21 cellular contexts compared by ENCODE assay signal in the genomic region with DNA sequence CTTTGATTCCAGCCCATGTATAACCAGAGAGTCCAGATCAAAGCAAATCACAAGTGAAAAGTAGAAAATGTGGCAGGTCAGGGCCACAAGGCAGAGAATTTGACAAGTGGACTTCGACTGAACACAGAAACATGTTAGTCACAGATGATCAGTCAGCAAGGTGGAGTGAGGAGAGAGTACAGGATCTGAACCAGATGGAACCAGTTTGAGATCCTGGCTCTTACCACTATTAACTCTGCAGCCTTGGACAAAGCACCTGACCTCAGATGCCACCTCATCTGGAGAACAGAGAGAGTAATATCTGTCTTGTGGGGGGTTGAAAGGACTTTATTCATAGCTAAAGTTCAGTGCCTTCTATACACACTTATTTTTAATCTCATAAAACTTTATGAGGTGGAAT. TPM values are rescaled to one million over a fixed set of nuclear protein-coding genes. Genes with fewer than 3 reads are reported as not detected.
A peak's percentile ranks its signal among the peaks of the same experiment; 100 is the strongest.
DNase-seq lines count a peak whose midpoint lies in the region; ATAC-seq, FAIRE-seq and TF ChIP-seq lines count a peak whose summit lies in the region.
"Had no signal": no experiment of that assay in that cellular context is flagged by ENCODE, and none has a peak within 500 bp of the region (broad histone marks: within the 10 kb centered on the region; RNA-seq: fewer than 3 reads in every experiment).

No MANE protein-coding gene starts in this region.

- intact Hi-C loops in HepG2 (cut with micrococcal nuclease; ENCODE audit: unreplicated experiment) = loop anchor here (5.0 kb wide), 1 partner anchor 507 kb away; no protein-coding TSS in a partner anchor
- intact Hi-C loops in right lobe of liver (cut with DNase I) = no loop called here

- H3K27me3 ChIP-seq in HepG2 (ENCODE audit: control insufficient read depth in 1 of 2, insufficient read depth in 2 of 2, low read length in 2 of 2) (no peaks in the 10 kb centered on the region), right lobe of liver (no peaks in the 10 kb centered on the region), foreskin keratinocyte (peaks cover 8% of the 10 kb centered on the region), HAP-1 (ENCODE audit: low read depth) (no peaks in the 10 kb centered on the region)

- no peaks in the 10 kb centered on the region for H4K20me1 ChIP-seq in HepG2 (ENCODE audit: insufficient read depth, low read length)

- FAIRE-seq in HepG2 (lab: Jason Lieb, UNC) = no peak
- FAIRE-seq: A204.1, endothelial cell of umbilical vein, H1, K562 had no signal

- no peaks in the 10 kb centered on the region for H3K9me3 ChIP-seq in HepG2 (ENCODE audit: low read length)
- H3K9me3 ChIP-seq in right lobe of liver = no peaks in the 10 kb centered on the region
- no peaks in the 10 kb centered on the region for H3K9me3 ChIP-seq in HAP-1
- H3K9me3 ChIP-seq: SJSA1, thoracic aorta had no signal

- no peak overlapping the region for H2AFZ ChIP-seq in HepG2 (ENCODE audit: low read length)

- no peak for TF ChIP-seq CTCF in HepG2 (CRISPR knock-in tag; IDR thresholded peaks at IDR 0.05)
- no peak for TF ChIP-seq CTCF in right lobe of liver (IDR thresholded peaks at IDR 0.05)
- no peak for TF ChIP-seq CTCF in foreskin keratinocyte (conservative IDR thresholded peaks at IDR 0.05)

- CTCF ChIA-PET in HepG2 (lab: Yijun Ruan, JAX; ENCODE audit: low intra/inter-chr PET ratio, low total read pairs) = no interaction called here

- no peak for DNase-seq in HepG2 (ENCODE audit: low spot score)
- DNase-seq in right lobe of liver = no peak
- peak in 1 of 2 donors; percentile 4 for DNase-seq in foreskin keratinocyte
- no peak for DNase-seq in NCI-H187 treated with DMSO at 0.1 percent for 48 hours (lab: John Stamatoyannopoulos, UW)
- no peak for DNase-seq in NCI-H524 treated with DMSO at 0.1 percent for 48 hours (lab: John Stamatoyannopoulos, UW)
- DNase-seq in HAP-1 (ENCODE audit: low spot score in 2 of 2) = no peak
- no peak for DNase-seq in OCI-M1 (lab: John Stamatoyannopoulos, UW)
- DNase-seq: activated CD8-positive, alpha-beta memory T cell treated with anti-CD3 and anti-CD28 coated beads, Interleukin-2, amount 10 ng/mL, durations not matched to agents 7 days and 5 days; CD4-positive, alpha-beta memory T cell; central memory CD4-positive, alpha-beta T cell; GDM1; stimulated activated CD4-positive, alpha-beta T cell treated with anti-CD3 and anti-CD28 coated beads, Interleukin-12 subunit alpha, Interleukin-12 subunit beta, amount 100 ng/mL, for 4 hours had no signal

- 0% methylated on average over 1 of the region's 1 CpG for WGBS in HepG2 (ENCODE audit: low lambda C conversion rate)
- WGBS in right lobe of liver (ENCODE audit: insufficient coverage, low coverage, low lambda C conversion rate, missing lambda C conversion rate) = 30% methylated on average over 1 of the region's 1 CpG

- no peak overlapping the region for H3K9ac ChIP-seq in HepG2 (ENCODE audit: insufficient read depth, low read depth, low read length)

- in situ Hi-C loops in HepG2 (cut with HindIII; ENCODE audit: extremely low pct_ligation_motif_present, low pct_unique_long_range_greater_than_20kb) (no loop called here), HAP-1 (cut with MboI; ENCODE audit: low sequenced_read_pairs) (no loop called here)

- BruUV-seq in HepG2 (replicated peaks; lab: Mats Ljungman, UMichigan) = no TSS peak

- POLR2A ChIA-PET in HepG2 (lab: Yijun Ruan, JAX) = no interaction called here

- TF ChIP-seq RAD21 in HepG2 (CRISPR knock-in tag; IDR thresholded peaks at IDR 0.05) = no peak

- H3K79me2 ChIP-seq in HepG2 (ENCODE audit: insufficient read depth, low read length) = no peaks in the 10 kb centered on the region

- no peaks in the 10 kb centered on the region for H3K36me3 ChIP-seq in HepG2 (replicated peaks in 1 of 2; ENCODE audit: control insufficient read depth in 1 of 2, insufficient read depth in 2 of 2, low read length in 2 of 2)
- no peaks in the 10 kb centered on the region for H3K36me3 ChIP-seq in right lobe of liver
- H3K36me3 ChIP-seq in HAP-1 (replicated peaks) = no peaks in the 10 kb centered on the region
- H3K36me3 ChIP-seq: SJSA1, thoracic aorta had no signal

- ATAC-seq in HepG2 = peak; percentile 57; the same call in 2 of the 3 replicates
- no peak for ATAC-seq in right lobe of liver
- ATAC-seq in HG03442 (IDR thresholded peaks at IDR 0.05; ENCODE audit: unreplicated experiment) = peak; percentile 84
- ATAC-seq in foreskin keratinocyte = peak; percentile 43
- ATAC-seq: activated CD8-positive, alpha-beta memory T cell treated with anti-CD3 and anti-CD28 coated beads, Interleukin-2, amount 10 ng/mL, durations not matched to agents 7 days and 5 days; activated naive CD4-positive, alpha-beta T cell treated with anti-CD3 and anti-CD28 coated beads, Interleukin-2, amount 50 U/mL, for 72 hours; K562 had no signal

- TF ChIP-seq POLR2A in HepG2 (IDR thresholded peaks at IDR 0.05; ENCODE audit: insufficient read depth in 1 of 2, low read depth in 2 of 2, low read length in 2 of 2) (no peak), right lobe of liver (IDR thresholded peaks at IDR 0.05) (no peak)

- H3K4me2 ChIP-seq in HepG2 (ENCODE audit: low read depth, low read length) = no peak overlapping the region

- no peaks in the 10 kb centered on the region for H3K4me1 ChIP-seq in HepG2 (ENCODE audit: insufficient read depth, low read length)
- H3K4me1 ChIP-seq in right lobe of liver = no peaks in the 10 kb centered on the region
- H3K4me1 ChIP-seq in foreskin keratinocyte = no peaks in the 10 kb centered on the region
- H3K4me1 ChIP-seq in HAP-1 = no peaks in the 10 kb centered on the region; the same call in 1 of the 2 replicates
- H3K4me1 ChIP-seq: SJSA1 had no signal

- H3K27ac ChIP-seq in HepG2 (ENCODE audit: extremely low read length, insufficient read depth, low read length) = no peak overlapping the region
- H3K27ac ChIP-seq in right lobe of liver = no peak overlapping the region
- no peak overlapping the region for H3K27ac ChIP-seq in foreskin keratinocyte
- H3K27ac ChIP-seq: SJSA1, thoracic aorta had no signal

- TF ChIP-seq EP300 in HepG2 (IDR thresholded peaks at IDR 0.05; ENCODE audit: low read depth in 2 of 2, low read length in 2 of 2) (no peak), HepG2 (CRISPR knock-in tag; IDR thresholded peaks at IDR 0.05; ENCODE audit: borderline replicate concordance) (no peak)

- H3K4me3 ChIP-seq in HepG2 (replicated peaks in 1 of 3; ENCODE audit: insufficient read depth in 1 of 3, low read depth in 2 of 3, low read length in 3 of 3) (no peak overlapping the region), right lobe of liver (no peak overlapping the region), HAP-1 (no peak overlapping the region)
- H3K4me3 ChIP-seq: K562, SJSA1, thoracic aorta had no signal

RNA-seq across cellular contexts. Expression of a gene that starts 4.4 kb away (rescaled TPM):
- total RNA-seq in HepG2 (2016; rRNA removed; fragmentation: Illumina TruSeq; extraction: Trizol) (not detected in 2 replicates), right lobe of liver (not detected), foreskin keratinocyte (not detected in 2 replicates)
- not detected in 2 replicates for total RNA-seq in HepG2 (2016; cell fraction: cytosol; rRNA removed; fragmentation: Illumina TruSeq; extraction: Trizol; ENCODE audit: low read depth)
- not detected in 2 replicates for total RNA-seq in HepG2 (2016; cell fraction: insoluble cytoplasmic fraction; rRNA removed; fragmentation: Illumina TruSeq; extraction: Trizol)
- total RNA-seq in HepG2 (2016; cell fraction: membrane; rRNA removed; fragmentation: Illumina TruSeq; extraction: Trizol) = not detected in 2 replicates
- not detected in 2 replicates for total RNA-seq in HepG2 (2016; cell fraction: nucleus; rRNA removed; fragmentation: Illumina TruSeq; extraction: Trizol)
- polyA plus RNA-seq in HepG2 (2011; rRNA removed) (not detected in 2 replicates), foreskin keratinocyte (not detected in 2 replicates)
- not detected in 2 replicates for polyA plus RNA-seq in HepG2 (2011; cell fraction: cytosol; rRNA removed)
- not detected in 2 replicates for polyA plus RNA-seq in HepG2 (2011; cell fraction: nucleus; rRNA removed)
- not detected in 2 replicates for polyA plus RNA-seq in HepG2 (2012)
- not detected in 2 replicates for polyA plus RNA-seq in HepG2 (2016; cell fraction: cytosol; fragmentation: Illumina TruSeq; extraction: Trizol; ENCODE audit: low read depth)
- polyA plus RNA-seq in HepG2 (2016; cell fraction: insoluble cytoplasmic fraction; fragmentation: Illumina TruSeq; extraction: Trizol; ENCODE audit: low read depth) = not detected in 2 replicates
- polyA plus RNA-seq in HepG2 (2016; cell fraction: membrane; fragmentation: Illumina TruSeq; extraction: Trizol; ENCODE audit: low read depth) = not detected in 2 replicates
- polyA plus RNA-seq in HepG2 (2016; cell fraction: nucleus; fragmentation: Illumina TruSeq; extraction: Trizol; ENCODE audit: insufficient read depth, low read depth) = not detected in 2 replicates
- polyA minus RNA-seq in HepG2 (2011; rRNA and poly(A)+ RNA removed; ENCODE audit: low replicate concordance) = not detected in 2 replicates
- polyA minus RNA-seq in HepG2 (2011; cell fraction: cytosol; rRNA and poly(A)+ RNA removed) = not detected in 2 replicates
- not detected in 2 replicates for polyA minus RNA-seq in HepG2 (2011; cell fraction: nucleus; rRNA and poly(A)+ RNA removed)
- total RNA-seq: activated CD8-positive, alpha-beta memory T cell treated with anti-CD3 and anti-CD28 coated beads, Interleukin-2, amount 10 ng/mL, durations not matched to agents 7 days and 5 days; activated naive CD4-positive, alpha-beta T cell treated with anti-CD3 and anti-CD28 coated beads, Interleukin-2, amount 50 U/mL, for 72 hours; CD4-positive, alpha-beta memory T cell; endothelial cell of umbilical vein; H1; K562; omental fat pad; SJSA1; thoracic aorta had no signal
- polyA plus RNA-seq: CD4-positive, alpha-beta memory T cell; endothelial cell of umbilical vein had no signal

RNA-seq across cellular contexts. Expression of a gene that starts 39.2 kb away (rescaled TPM):
- total RNA-seq in HepG2 (2016; rRNA removed; fragmentation: Illumina TruSeq; extraction: Trizol) = 0.07 and 0.09 TPM in 2 replicates
- total RNA-seq in HepG2 (2016; cell fraction: cytosol; rRNA removed; fragmentation: Illumina TruSeq; extraction: Trizol; ENCODE audit: low read depth) = not detected in 2 replicates
- total RNA-seq in HepG2 (2016; cell fraction: insoluble cytoplasmic fraction; rRNA removed; fragmentation: Illumina TruSeq; extraction: Trizol) = 0.04 and 0.09 TPM in 2 replicates
- not detected in 2 replicates for total RNA-seq in HepG2 (2016; cell fraction: membrane; rRNA removed; fragmentation: Illumina TruSeq; extraction: Trizol)
- 0.09 TPM in 1 of 2 replicates, not detected in the other for total RNA-seq in HepG2 (2016; cell fraction: nucleus; rRNA removed; fragmentation: Illumina TruSeq; extraction: Trizol)
- polyA plus RNA-seq in HepG2 (2011; rRNA removed) = 0.01 and 0.08 TPM in 2 replicates
- polyA plus RNA-seq in HepG2 (2011; cell fraction: cytosol; rRNA removed) = 0.01 and 0.06 TPM in 2 replicates
- 0.09 TPM in 1 of 2 replicates, not detected in the other for polyA plus RNA-seq in HepG2 (2011; cell fraction: nucleus; rRNA removed)
- 0.04 TPM in 1 of 2 replicates, not detected in the other for polyA plus RNA-seq in HepG2 (2012)
- polyA plus RNA-seq in HepG2 (2016; cell fraction: cytosol; fragmentation: Illumina TruSeq; extraction: Trizol; ENCODE audit: low read depth) = not detected in 2 replicates
- polyA plus RNA-seq in HepG2 (2016; cell fraction: insoluble cytoplasmic fraction; fragmentation: Illumina TruSeq; extraction: Trizol; ENCODE audit: low read depth) = 0.08 TPM in 1 of 2 replicates, not detected in the other
- not detected in 2 replicates for polyA plus RNA-seq in HepG2 (2016; cell fraction: membrane; fragmentation: Illumina TruSeq; extraction: Trizol; ENCODE audit: low read depth)
- polyA plus RNA-seq in HepG2 (2016; cell fraction: nucleus; fragmentation: Illumina TruSeq; extraction: Trizol; ENCODE audit: insufficient read depth, low read depth) = 0.25 TPM in 1 of 2 replicates, not detected in the other
- polyA minus RNA-seq in HepG2 (2011; rRNA and poly(A)+ RNA removed; ENCODE audit: low replicate concordance) = not detected in 2 replicates
- polyA minus RNA-seq in HepG2 (2011; cell fraction: cytosol; rRNA and poly(A)+ RNA removed) = not detected in 2 replicates
- polyA minus RNA-seq in HepG2 (2011; cell fraction: nucleus; rRNA and poly(A)+ RNA removed) = 0.12 TPM in 1 of 2 replicates, not detected in the other
- total RNA-seq in right lobe of liver = 1 to 10 TPM in 2 of 6 experiments, under 1 TPM in 2, not detected in 2; 0.42 to 1.2 (median 0.89) TPM
- 7.6 and 21.9 TPM in 2 replicates for total RNA-seq in foreskin keratinocyte
- polyA plus RNA-seq in foreskin keratinocyte = 2.5 and 9.8 TPM in 2 replicates
- total RNA-seq: CD4-positive, alpha-beta memory T cell; endothelial cell of umbilical vein had no signal
- polyA plus RNA-seq: CD4-positive, alpha-beta memory T cell had no signal

Comparison
In these comparisons a context has a peak if more than half of its experiments do, and no peak if none do; other contexts are left out.
1. ATAC-seq: peak in HepG2 (single experiment), HG03442 (single experiment) and foreskin keratinocyte (single experiment); none in right lobe of liver (0 of 4).